ENCODE assay signal across 30 cellular contexts in genomic region chr17:66787914-66788313, GRCh38. TPM values are rescaled to one million over a fixed set of nuclear protein-coding genes. Genes with fewer than 3 reads are reported as not detected.
"Had no signal": no experiment of that assay in that cellular context is flagged by ENCODE, and none has a peak within 500 bp of the region (broad histone marks: within the 10 kb centered on the region; RNA-seq: fewer than 3 reads in every experiment).

No MANE protein-coding gene starts in this region.

- H3K27ac ChIP-seq: adrenal gland, breast epithelium, coronary artery, esophagus squamous epithelium, gastroesophageal sphincter, pancreas, right lobe of liver, testis, vagina, WERI-Rb-1 had no signal

- H3K36me3 ChIP-seq: breast epithelium, pancreas, vagina, WERI-Rb-1 had no signal

- H3K27me3 Mint-ChIP-seq: type B pancreatic cell had no signal

- H3K27ac Mint-ChIP-seq: activated naive CD4-positive, alpha-beta T cell treated with anti-CD3 and anti-CD28 coated beads for 36 hours; endodermal cell; memory B cell; nephron progenitor cell; stimulated activated naive B cell treated with anti-CD40 and anti-IgM and Interleukin-4, amounts not matched to agents 10 μg/mL and 1 μg/mL and 100 μg/mL, for 72 hours; type B pancreatic cell had no signal

- H3K9me3 ChIP-seq: adrenal gland, breast epithelium, esophagus squamous epithelium, gastroesophageal sphincter, pancreas, right lobe of liver, testis, vagina had no signal

- H3K27me3 ChIP-seq: adrenal gland, breast epithelium, esophagus squamous epithelium, gastroesophageal sphincter, pancreas, right lobe of liver, testis, vagina had no signal

- H3K36me3 Mint-ChIP-seq: memory B cell, type B pancreatic cell had no signal

- H3K4me3 ChIP-seq: adrenal gland, breast epithelium, coronary artery, esophagus squamous epithelium, gastroesophageal sphincter, pancreas, right lobe of liver, testis, vagina had no signal

- H3K4me3 Mint-ChIP-seq: activated naive CD4-positive, alpha-beta T cell treated with anti-CD3 and anti-CD28 coated beads for 36 hours; endodermal cell; memory B cell; nephron progenitor cell; stimulated activated naive B cell treated with anti-CD40 and anti-IgM and Interleukin-4, amounts not matched to agents 10 μg/mL and 1 μg/mL and 100 μg/mL, for 72 hours; type B pancreatic cell had no signal

- DNase-seq: activated CD4-positive, alpha-beta T cell treated with anti-CD3 and anti-CD28 coated beads, Interleukin-2, amount 50 U/mL, for 1 hour; activated CD4-positive, CD25-positive, alpha-beta regulatory T cell treated with anti-CD3 and anti-CD28 coated beads, Interleukin-2, amount 50 U/mL, for 72 hours; activated CD8-positive, alpha-beta memory T cell treated with anti-CD3 and anti-CD28 coated beads for 24 hours; activated CD8-positive, alpha-beta memory T cell treated with anti-CD3 and anti-CD28 coated beads, Interleukin-2, amount 50 U/mL, for 4 hours; activated effector memory CD4-positive, alpha-beta T cell treated with Interleukin-2 at 50 U/mL for 16 hours; activated naive CD4-positive, alpha-beta T cell treated with anti-CD3 and anti-CD28 coated beads for 36 hours; activated T-cell treated with anti-CD3 and anti-CD28 coated beads, Interleukin-2, amount 50 U/mL, for 48 hours; adrenal gland; cerebellar nuclear complex; esophagus squamous epithelium; head of caudate nucleus; nephron progenitor cell; pancreas; right lobe of liver; stimulated activated CD4-positive, alpha-beta T cell treated with anti-CD3 and anti-CD28 coated beads, Interleukin-2, amount 100 ng/mL, for 48 hours; stimulated activated CD8-positive, alpha-beta memory T cell treated with anti-CD3 and anti-CD28 coated beads, Interleukin-4, amount 100 ng/mL, for 48 hours; stimulated activated naive B cell treated with anti-CD40 and anti-IgM and Interleukin-4, amounts not matched to agents 10 μg/mL and 1 μg/mL and 100 μg/mL, for 72 hours; T-helper 1 cell; testis; WERI-Rb-1 had no signal

- H3K4me1 ChIP-seq: breast epithelium, esophagus squamous epithelium, gastroesophageal sphincter, pancreas, right lobe of liver, vagina had no signal

- ATAC-seq: gastroesophageal sphincter; pancreas; right lobe of liver; stimulated activated naive B cell treated with anti-CD40 and anti-IgM and Interleukin-4, amounts not matched to agents 10 μg/mL and 1 μg/mL and 100 μg/mL, for 72 hours had no signal

- H3K9me3 Mint-ChIP-seq: activated naive CD4-positive, alpha-beta T cell treated with anti-CD3 and anti-CD28 coated beads for 36 hours; endodermal cell; memory B cell; nephron progenitor cell; stimulated activated naive B cell treated with anti-CD40 and anti-IgM and Interleukin-4, amounts not matched to agents 10 μg/mL and 1 μg/mL and 100 μg/mL, for 72 hours; type B pancreatic cell had no signal

RNA-seq across cellular contexts. Expression of gene CACNG5, which starts 47.0 kb away (rescaled TPM):
- total RNA-seq: activated naive CD4-positive, alpha-beta T cell treated with anti-CD3 and anti-CD28 coated beads for 36 hours; adrenal gland; astrocyte; breast epithelium; esophagus squamous epithelium; gastroesophageal sphincter; lower leg skin; pulmonary artery endothelial cell; right lobe of liver; vagina had no signal
